Comparison of ENCODE assay signal across 19 cellular contexts in genomic region chr1:86991549-86992186, GRCh38.
"Had no signal": no experiment of that assay in that cellular context is flagged by ENCODE, and none has a peak within 500 bp of the region (broad histone marks: within the 10 kb centered on the region; RNA-seq: fewer than 3 reads in every experiment).

No MANE protein-coding gene starts in this region.

- ATAC-seq: activated T-cell treated with anti-CD3 and anti-CD28 coated beads, Interleukin-2, amount 50 U/mL, for 72 hours; gastrocnemius medialis; left lung; mucosa of descending colon; stimulated activated naive CD8-positive, alpha-beta T cell treated with anti-CD3 and anti-CD28 coated beads, Interleukin-15, Interleukin-2, amounts not matched to agents 100 U/mL and 50 U/mL, for 24 hours had no signal

- H3K36me3 ChIP-seq: ascending aorta, colonic mucosa, gastrocnemius medialis, left lung, right atrium auricular region, tibial artery, vagina, WERI-Rb-1 had no signal

- H3K4me1 ChIP-seq: ascending aorta, colonic mucosa, left lung, right atrium auricular region, tibial artery, vagina had no signal

- H3K27me3 ChIP-seq: ascending aorta, colonic mucosa, gastrocnemius medialis, left lung, right atrium auricular region, tibial artery, vagina had no signal

- FAIRE-seq: endometrium, kidney had no signal

- H3K27ac ChIP-seq: ascending aorta, colonic mucosa, gastrocnemius medialis, left lung, right atrium auricular region, skin epidermis, tibial artery, vagina, WERI-Rb-1 had no signal

- DNase-seq: activated CD4-positive, alpha-beta T cell treated with anti-CD3 and anti-CD28 coated beads, Interleukin-2, amount 50 U/mL, for 4 hours; activated effector memory CD4-positive, alpha-beta T cell treated with anti-CD3 and anti-CD28 coated beads, Interleukin-2, amount 50 U/mL, for 16 hours; activated T-cell treated with anti-CD3 and anti-CD28 coated beads, Interleukin-2, amount 50 U/mL, for 72 hours; colonic mucosa; gastrocnemius medialis; head of caudate nucleus; kidney; left lung; mucosa of descending colon; naive B cell; stimulated activated naive CD8-positive, alpha-beta T cell treated with anti-CD3 and anti-CD28 coated beads, Interleukin-15, Interleukin-2, amounts not matched to agents 100 U/mL and 50 U/mL, for 24 hours; substantia nigra; tibial artery; WERI-Rb-1 had no signal

- H3K4me3 ChIP-seq: ascending aorta, colonic mucosa, gastrocnemius medialis, left lung, mucosa of descending colon, right atrium auricular region, skin epidermis, tibial artery, vagina had no signal

- H3K9me3 ChIP-seq: ascending aorta, colonic mucosa, gastrocnemius medialis, left lung, mucosa of descending colon, right atrium auricular region, tibial artery, vagina had no signal
